9 cellular contexts compared by ENCODE assay signal in genomic region chr5:142322403-142322746, GRCh38. TPM values are rescaled to one million over a fixed set of nuclear protein-coding genes. Genes with fewer than 3 reads are reported as not detected.
DNase-seq lines count a peak whose midpoint lies in the region; ATAC-seq and TF ChIP-seq lines count a peak whose summit lies in the region.
"Had no signal": no experiment of that assay in that cellular context is flagged by ENCODE, and none has a peak within 500 bp of the region (broad histone marks: within the 10 kb centered on the region; RNA-seq: fewer than 3 reads in every experiment).

No MANE protein-coding gene starts in this region.

- no peak overlapping the region for H3K9ac ChIP-seq in MM.1S (ENCODE audit: low read length)

- H3K27me3 ChIP-seq in RWPE2 (ENCODE audit: insufficient read depth, poor library complexity, severe bottlenecking) = no peaks in the 10 kb centered on the region
- no peaks in the 10 kb centered on the region for H3K27me3 ChIP-seq in osteoblast (ENCODE audit: insufficient read depth, low read length)
- H3K27me3 ChIP-seq in MM.1S (replicated peaks; ENCODE audit: insufficient read depth, low read length) = no peaks in the 10 kb centered on the region

- DNase-seq in AG09309 (ENCODE audit: low read depth) (no peak), RWPE2 (ENCODE audit: low spot score) (no peak), fibroblast of the aortic adventitia (ENCODE audit: low read depth) (no peak), osteoblast (ENCODE audit: insufficient read length, low spot score, missing footprints) (no peak), NCI-H146 treated with DMSO at 0.1 percent for 48 hours (lab: John Stamatoyannopoulos, UW; ENCODE audit: unreplicated experiment) (no peak), MM.1S (no peak), hippocampal formation (lab: John Stamatoyannopoulos, UW) (no peak)

- H4K20me1 ChIP-seq in osteoblast (ENCODE audit: insufficient read depth, low read length) (peaks cover 46% of the 10 kb centered on the region), MM.1S (ENCODE audit: insufficient read depth, low read length) (no peaks in the 10 kb centered on the region)

- peak overlapping the region; percentile 94 for H3K27ac ChIP-seq in RWPE2 (ENCODE audit: poor library complexity, severe bottlenecking)
- peak overlapping the region; percentile 95 for H3K27ac ChIP-seq in osteoblast (ENCODE audit: low read depth, low read length)
- H3K27ac ChIP-seq in MM.1S (ENCODE audit: low read length) = no peak overlapping the region
- H3K27ac ChIP-seq: VCaP had no signal

- H3F3A ChIP-seq in MM.1S (ENCODE audit: insufficient read depth, low read length) = peaks cover 13% of the 10 kb centered on the region; the same call in 1 of the 2 replicates

- H3K4me1 ChIP-seq in RWPE2 (ENCODE audit: insufficient read depth, poor library complexity, severe bottlenecking) = peaks cover 40% of the 10 kb centered on the region
- peaks cover 75% of the 10 kb centered on the region for H3K4me1 ChIP-seq in osteoblast (ENCODE audit: insufficient read depth, low read length)
- H3K4me1 ChIP-seq in MM.1S (ENCODE audit: low read length) = peaks cover 3% of the 10 kb centered on the region; the same call in 1 of the 2 replicates

- peak overlapping the region; percentile 93 for H3K4me2 ChIP-seq in osteoblast (ENCODE audit: insufficient read depth, low read length)
- no peak overlapping the region for H3K4me2 ChIP-seq in MM.1S (ENCODE audit: low read depth, low read length)

- H3K36me3 ChIP-seq in RWPE2 (ENCODE audit: low read depth) (peaks cover 11% of the 10 kb centered on the region), osteoblast (ENCODE audit: insufficient read depth, low read length) (peaks cover 5% of the 10 kb centered on the region), MM.1S (replicated peaks; ENCODE audit: insufficient read depth, low read length) (no peaks in the 10 kb centered on the region)

- peak overlapping the region; percentile 86 for H3K4me3 ChIP-seq in AG09309 (ENCODE audit: control insufficient read depth, low read depth, low read length)
- H3K4me3 ChIP-seq in RWPE2 (ENCODE audit: severe bottlenecking) = no peak overlapping the region
- H3K4me3 ChIP-seq in fibroblast of the aortic adventitia (ENCODE audit: low read depth, low read length) = peak overlapping the region; percentile 83
- peak overlapping the region; percentile 89 for H3K4me3 ChIP-seq in osteoblast (ENCODE audit: insufficient read depth, low read length)
- no peak overlapping the region for H3K4me3 ChIP-seq in MM.1S (ENCODE audit: low read length)

- H3K79me2 ChIP-seq in osteoblast (ENCODE audit: insufficient read depth, low read length) = peaks cover 88% of the 10 kb centered on the region
- H3K79me2 ChIP-seq in MM.1S (ENCODE audit: low read length) = no peaks in the 10 kb centered on the region

- ATAC-seq in RWPE2 (ENCODE audit: low read depth) = no peak
- no peak for ATAC-seq in HG02642 (IDR thresholded peaks at IDR 0.05; ENCODE audit: poor library complexity, unreplicated experiment)

- no peak overlapping the region for H2AFZ ChIP-seq in osteoblast (ENCODE audit: low read length)
- H2AFZ ChIP-seq in MM.1S (ENCODE audit: low read length) = no peak overlapping the region

- no peaks in the 10 kb centered on the region for H3K9me3 ChIP-seq in RWPE2 (ENCODE audit: severe bottlenecking)
- H3K9me3 ChIP-seq in osteoblast (ENCODE audit: low read depth, low read length) = no peaks in the 10 kb centered on the region
- H3K9me3 ChIP-seq in MM.1S (replicated peaks; ENCODE audit: insufficient read depth, low read length) = no peaks in the 10 kb centered on the region

- TF ChIP-seq CTCF in AG09309 (IDR thresholded peaks at IDR 0.05; ENCODE audit: control insufficient read depth, insufficient read depth, low read depth, low read length, missing control alignments) = no peak
- TF ChIP-seq CTCF in RWPE2 (IDR thresholded peaks at IDR 0.05; ENCODE audit: poor library complexity, severe bottlenecking) = no peak
- no peak for TF ChIP-seq CTCF in fibroblast of the aortic adventitia (IDR thresholded peaks at IDR 0.05; ENCODE audit: insufficient read depth, low read length)
- no peak for TF ChIP-seq CTCF in osteoblast (IDR thresholded peaks at IDR 0.05; ENCODE audit: extremely low read depth, low read depth, low read length)
- no peak for TF ChIP-seq CTCF in MM.1S (IDR thresholded peaks at IDR 0.05; ENCODE audit: low read length)

- no peaks in the 10 kb centered on the region for H3K9me2 ChIP-seq in MM.1S (replicated peaks; ENCODE audit: insufficient read depth, low read length)

RNA-seq across cellular contexts. Expression of gene SPRY4, which starts 2.4 kb away (rescaled TPM):
- total RNA-seq in fibroblast of the aortic adventitia (ENCODE audit: low replicate concordance) = 1.3 and 13.9 TPM in 2 replicates
- total RNA-seq in osteoblast = 5.4 and 5.9 TPM in 2 replicates

Comparison
In these comparisons a context has a peak if more than half of its experiments do, and no peak if none do; other contexts are left out.
1. H3K4me3 ChIP-seq: peak in AG09309 (single experiment), fibroblast of the aortic adventitia (single experiment) and osteoblast (single experiment); none in RWPE2 (single experiment) and MM.1S (single experiment).